ENCODE assay signal across 8 cellular contexts in genomic region chr4:2798399-2799301, GRCh38. TPM values are rescaled to one million over a fixed set of nuclear protein-coding genes. Genes with fewer than 3 reads are reported as not detected.
DNase-seq lines count a peak whose midpoint lies in the region; ATAC-seq and TF ChIP-seq lines count a peak whose summit lies in the region.

No MANE protein-coding gene starts in this region.

- H3K4me3 Mint-ChIP-seq in activated naive CD8-positive, alpha-beta T cell treated with anti-CD3 and anti-CD28 coated beads for 36 hours, result peak overlapping the region; percentile 84

- no peaks in the 10 kb centered on the region for H3K27me3 Mint-ChIP-seq in activated naive CD8-positive, alpha-beta T cell treated with anti-CD3 and anti-CD28 coated beads for 36 hours

- peak overlapping the region; percentile 88 for H3K27ac Mint-ChIP-seq in activated naive CD8-positive, alpha-beta T cell treated with anti-CD3 and anti-CD28 coated beads for 36 hours

- peaks cover 98% of the 10 kb centered on the region for H3K4me1 ChIP-seq in suprapubic skin

- DNase-seq in Caki2 (ENCODE audit: low read depth) (peak; percentile 92), NOMO-1 treated with DMSO at 0.1 percent for 48 hours (lab: John Stamatoyannopoulos, UW; ENCODE audit: unreplicated experiment) (peak; percentile 16), left kidney (ENCODE audit: low read depth, low spot score) (peak; percentile 82), suprapubic skin (ENCODE audit: low spot score in 2 of 2) (peak; percentile 88 to 89), NCI-H187 (lab: John Stamatoyannopoulos, UW) (no peak)
- DNase-seq in activated naive CD8-positive, alpha-beta T cell treated with anti-CD3 and anti-CD28 coated beads for 36 hours, result peak; percentile 74

- 35% methylated on average over 15 of the region's 33 CpGs for WGBS in suprapubic skin

- no peaks in the 10 kb centered on the region for H3K27me3 ChIP-seq in suprapubic skin

- peak overlapping the region; percentile 40 for H3K4me3 ChIP-seq in suprapubic skin

- in situ Hi-C loops in Caki2 (cut with HindIII; ENCODE audit: low pct_unique_long_range_greater_than_20kb, low sequenced_read_pairs), result no loop called here

- H3K36me3 Mint-ChIP-seq in activated naive CD8-positive, alpha-beta T cell treated with anti-CD3 and anti-CD28 coated beads for 36 hours, result peaks cover 4% of the 10 kb centered on the region

- no peak for TF ChIP-seq POLR2A in suprapubic skin (IDR thresholded peaks at IDR 0.05)

- H3K9me3 ChIP-seq in suprapubic skin, result no peaks in the 10 kb centered on the region

- peaks cover 60% of the 10 kb centered on the region for H3K4me1 Mint-ChIP-seq in activated naive CD8-positive, alpha-beta T cell treated with anti-CD3 and anti-CD28 coated beads for 36 hours

- no peaks in the 10 kb centered on the region for H3K9me3 Mint-ChIP-seq in activated naive CD8-positive, alpha-beta T cell treated with anti-CD3 and anti-CD28 coated beads for 36 hours

- H3K27ac ChIP-seq in suprapubic skin, result peak overlapping the region; percentile 84

- TF ChIP-seq CTCF in suprapubic skin (IDR thresholded peaks at IDR 0.05), result no peak

- ATAC-seq in GM21515 (IDR thresholded peaks at IDR 0.05; ENCODE audit: unreplicated experiment), result peak; percentile 45
- ATAC-seq in HG03159 (IDR thresholded peaks at IDR 0.05; ENCODE audit: unreplicated experiment), result no peak

- H3K36me3 ChIP-seq in suprapubic skin, result no peaks in the 10 kb centered on the region

- no peak for TF ChIP-seq EP300 in suprapubic skin (IDR thresholded peaks at IDR 0.05)

RNA-seq across cellular contexts. Expression of gene SH3BP2, which starts 5.8 kb away (rescaled TPM):
- 17.9 and 22.6 TPM in 2 replicates for total RNA-seq in Caki2 (2014; rRNA removed; shearing (Covaris generic); ENCODE audit: low replicate concordance)
- 10 to 100 TPM; 72.2 to 74.1 TPM for total RNA-seq in activated naive CD8-positive, alpha-beta T cell treated with anti-CD3 and anti-CD28 coated beads for 36 hours
- total RNA-seq in suprapubic skin, result 100 to 1,000 TPM; 116 to 709 (median 162) TPM

RNA-seq across cellular contexts. Expression of gene TNIP2, which starts 42.5 kb away (rescaled TPM):
- total RNA-seq in Caki2 (2014; rRNA removed; shearing (Covaris generic); ENCODE audit: low replicate concordance), result 60.8 and 73.0 TPM in 2 replicates
- total RNA-seq in activated naive CD8-positive, alpha-beta T cell treated with anti-CD3 and anti-CD28 coated beads for 36 hours, result 10 to 100 TPM; 50.0 to 50.3 TPM
- total RNA-seq in suprapubic skin, result 10 to 100 TPM; 21.8 to 36.0 (median 30.8) TPM

RNA-seq across cellular contexts. Expression of gene ADD1, which starts 45.0 kb away (rescaled TPM):
- 98.4 and 132 TPM in 2 replicates for total RNA-seq in Caki2 (2014; rRNA removed; shearing (Covaris generic); ENCODE audit: low replicate concordance)
- 100 to 1,000 TPM; 136 TPM for total RNA-seq in activated naive CD8-positive, alpha-beta T cell treated with anti-CD3 and anti-CD28 coated beads for 36 hours
- 100 to 1,000 TPM; 122 to 299 (median 196) TPM for total RNA-seq in suprapubic skin

Comparison
In these comparisons a context has a peak if more than half of its experiments do, and no peak if none do; other contexts are left out.
1. DNase-seq: peak in Caki2 (single experiment), NOMO-1 treated with DMSO at 0.1 percent for 48 hours (single experiment), activated naive CD8-positive, alpha-beta T cell treated with anti-CD3 and anti-CD28 coated beads for 36 hours (single experiment), left kidney (single experiment) and suprapubic skin (2 of 2); none in NCI-H187 (0 of 2).